ENCODE assay signal across 25 cellular contexts in genomic region chr1:38778521-38778920, GRCh38.
DNase-seq lines count a peak whose midpoint lies in the region; FAIRE-seq and TF ChIP-seq lines count a peak whose summit lies in the region.
"Had no signal": no experiment of that assay in that cellular context is flagged by ENCODE, and none has a peak within 500 bp of the region (broad histone marks: within the 10 kb centered on the region; RNA-seq: fewer than 3 reads in every experiment).

No MANE protein-coding gene starts in this region.

- TF ChIP-seq CTCF in WERI-Rb-1 (IDR thresholded peaks at IDR 0.05; ENCODE audit: low read depth, low read length), result no peak
- no peak for TF ChIP-seq CTCF in bronchial epithelial cell (IDR thresholded peaks at IDR 0.05; ENCODE audit: insufficient read depth, low read length, severe bottlenecking)

- H3K27ac ChIP-seq in BLaER1, result 0 out of 2 replicates have a peak overlapping the region, but pooled peaks have one; percentile 85
- peak overlapping the region; percentile 45 for H3K27ac ChIP-seq in WERI-Rb-1
- H3K27ac ChIP-seq: 22Rv1, A549 had no signal

- no peaks in the 10 kb centered on the region for H3K9me3 ChIP-seq in BLaER1
- H3K9me3 ChIP-seq in WERI-Rb-1 (ENCODE audit: severe bottlenecking), result no peaks in the 10 kb centered on the region
- H3K9me3 ChIP-seq: A549 had no signal

- no peak overlapping the region for H3K9ac ChIP-seq in BLaER1

- H3K4me1 ChIP-seq in BLaER1, result peaks cover 96% of the 10 kb centered on the region
- H3K4me1 ChIP-seq: A549 had no signal

- H3K4me3 ChIP-seq in BLaER1 (no peak overlapping the region), WERI-Rb-1 (ENCODE audit: low read depth, low read length) (no peak overlapping the region), bronchial epithelial cell (ENCODE audit: low read depth, low read length) (no peak overlapping the region)
- H3K4me3 ChIP-seq: A549 had no signal

- DNase-seq in NCI-H1417 (lab: John Stamatoyannopoulos, UW) (peak in 2 of 3 experiments; percentile 17 to 57), NCI-H1417 treated with DMSO at 0.1 percent for 48 hours (lab: John Stamatoyannopoulos, UW) (no peak), WERI-Rb-1 (peak; percentile 65), bronchial epithelial cell (ENCODE audit: low read depth) (no peak), NCI-H226 (no peak), MV-4-11 (lab: John Stamatoyannopoulos, UW) (no peak), GM03348 (ENCODE audit: low spot score) (no peak)
- DNase-seq: AML-193; C1 segment of cervical spinal cord; CD4-positive, alpha-beta memory T cell; CD4-positive, CD25-positive, alpha-beta regulatory T cell; CD8-positive, alpha-beta memory T cell; COR-L47; DMS 273 treated with DMSO at 0.1 percent for 48 hours; DMS153; DMS53; DMS79; DND-41; EL; GDM1 had no signal

- H3K27me3 ChIP-seq in BLaER1, result no peaks in the 10 kb centered on the region
- H3K27me3 ChIP-seq in WERI-Rb-1 (ENCODE audit: insufficient read depth, low read depth, severe bottlenecking), result no peaks in the 10 kb centered on the region
- H3K27me3 ChIP-seq in bronchial epithelial cell (ENCODE audit: control insufficient read depth, insufficient read depth, low read length), result peaks cover 4% of the 10 kb centered on the region

- H3K4me2 ChIP-seq in BLaER1, result peak overlapping the region; percentile 26; the same call in 1 of the 2 replicates
- H3K4me2 ChIP-seq: A549 had no signal

- FAIRE-seq in bronchial epithelial cell (lab: Jason Lieb, UNC), result peak; percentile 36
- FAIRE-seq: A549, GM12891, GM19239 had no signal

- H3K36me3 ChIP-seq in BLaER1 (no peaks in the 10 kb centered on the region), WERI-Rb-1 (no peaks in the 10 kb centered on the region), bronchial epithelial cell (ENCODE audit: control insufficient read depth, insufficient read depth, low read length) (no peaks in the 10 kb centered on the region)

- no peaks in the 10 kb centered on the region for H4K20me1 ChIP-seq in BLaER1

Comparison
In these comparisons a context has a peak if more than half of its experiments do, and no peak if none do; other contexts are left out.
1. DNase-seq: peak in NCI-H1417 (2 of 3) and WERI-Rb-1 (single experiment); none in NCI-H1417 treated with DMSO at 0.1 percent for 48 hours (single experiment), bronchial epithelial cell (single experiment), NCI-H226 (single experiment), MV-4-11 (single experiment) and GM03348 (single experiment).